In the genomic region with DNA sequence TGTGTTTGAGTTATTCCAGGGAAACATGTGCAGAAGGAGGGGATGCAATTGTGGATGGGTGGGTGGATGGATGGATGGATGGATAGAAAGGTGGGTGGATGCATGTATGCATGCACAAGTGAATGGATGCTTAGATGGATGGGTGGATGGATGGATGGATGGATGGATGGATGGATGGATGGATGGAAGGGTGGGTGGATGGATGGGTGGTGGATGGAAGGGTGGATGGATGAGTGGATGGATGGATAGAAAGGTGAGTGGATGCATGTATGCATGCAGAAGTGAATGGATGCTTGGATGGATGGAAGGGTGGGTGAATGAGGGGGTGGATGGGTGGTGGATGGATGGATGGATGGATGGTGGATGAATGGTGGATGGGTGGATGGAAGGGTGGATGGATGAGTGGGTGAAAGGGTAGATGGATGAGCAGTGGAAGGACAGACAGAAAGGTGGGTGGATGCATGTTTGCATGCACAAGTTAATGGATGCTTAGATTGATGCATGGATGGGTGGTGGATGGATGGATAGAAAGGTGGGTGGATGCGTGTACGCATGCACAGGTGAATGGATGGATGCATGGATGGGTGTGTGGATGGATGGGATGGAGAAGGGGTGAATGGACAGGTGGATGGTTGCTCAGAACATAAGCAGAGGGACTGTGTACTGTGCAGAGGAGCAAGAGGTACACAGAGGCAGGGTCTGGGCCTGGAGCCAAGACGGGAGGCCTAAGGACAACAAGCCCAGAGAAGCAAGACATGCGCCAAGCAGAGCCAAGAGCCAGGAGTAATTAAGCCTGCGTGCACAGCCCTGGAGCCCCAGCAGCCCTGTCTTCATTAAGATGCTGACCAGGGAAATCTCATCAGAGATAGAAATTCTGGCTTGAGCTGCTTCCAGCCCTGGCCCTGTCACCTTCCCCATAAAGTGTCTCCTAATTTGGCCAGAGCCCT, we compare ENCODE assay signal across 17 cellular contexts.
DNase-seq lines count a peak whose midpoint lies in the region; ATAC-seq and TF ChIP-seq lines count a peak whose summit lies in the region.
"Had no signal": no experiment of that assay in that cellular context is flagged by ENCODE, and none has a peak within 500 bp of the region (broad histone marks: within the 10 kb centered on the region; RNA-seq: fewer than 3 reads in every experiment).

No MANE protein-coding gene starts in this region.

- peaks cover 7% of the 10 kb centered on the region for H3K9me3 Mint-ChIP-seq in glutamatergic neuron (ENCODE audit: unreplicated experiment)

- no peak for ATAC-seq in GM18517 (IDR thresholded peaks at IDR 0.05; ENCODE audit: unreplicated experiment)
- ATAC-seq in HG02981 (IDR thresholded peaks at IDR 0.05; ENCODE audit: unreplicated experiment): no peak
- ATAC-seq: GM12878 had no signal

- peaks cover 8% of the 10 kb centered on the region for H3K36me3 Mint-ChIP-seq in glutamatergic neuron (ENCODE audit: unreplicated experiment)
- H3K36me3 Mint-ChIP-seq: CD14-positive monocyte had no signal

- no peaks in the 10 kb centered on the region for H3K4me1 Mint-ChIP-seq in glutamatergic neuron (ENCODE audit: low read depth, unreplicated experiment)
- H3K4me1 Mint-ChIP-seq: B cell, CD14-positive monocyte had no signal

- TF ChIP-seq CTCF in glutamatergic neuron (IDR thresholded peaks at IDR 0.05; ENCODE audit: partially characterized antibody, unreplicated experiment): no peak

- DNase-seq in NCI-H345 (lab: John Stamatoyannopoulos, UW) (peak; percentile 4), NCI-H345 treated with DMSO at 0.1 percent for 48 hours (lab: John Stamatoyannopoulos, UW; ENCODE audit: unreplicated experiment) (no peak), RPMI8226 (peak; percentile 34), glutamatergic neuron (no peak), NCI-H1417 (lab: John Stamatoyannopoulos, UW) (no peak)
- DNase-seq: GM23248, IMR-90, NCI-H1436, NCI-H187 treated with DMSO at 0.1 percent for 48 hours, NCI-H226, NCI-H526, Peyer's patch had no signal

- H3K4me3 Mint-ChIP-seq in glutamatergic neuron (ENCODE audit: unreplicated experiment): peak overlapping the region; percentile 16
- H3K4me3 Mint-ChIP-seq: B cell, CD14-positive monocyte had no signal

- H3K27ac Mint-ChIP-seq in glutamatergic neuron (ENCODE audit: unreplicated experiment): peak overlapping the region; percentile 34
- H3K27ac Mint-ChIP-seq: B cell, CD14-positive monocyte had no signal

- peaks cover 7% of the 10 kb centered on the region for H3K27me3 Mint-ChIP-seq in glutamatergic neuron (ENCODE audit: unreplicated experiment)
- H3K27me3 Mint-ChIP-seq: B cell had no signal

Comparison
In these comparisons a context has a peak if more than half of its experiments do, and no peak if none do; other contexts are left out.
1. DNase-seq: peak in NCI-H345 (single experiment) and RPMI8226 (single experiment); none in NCI-H345 treated with DMSO at 0.1 percent for 48 hours (single experiment), glutamatergic neuron (single experiment) and NCI-H1417 (0 of 3).